In genomic region chr9:68750786-68751185, GRCh38 we compare ENCODE assay signal across 25 cellular contexts. TPM values are rescaled to one million over a fixed set of nuclear protein-coding genes. Genes with fewer than 3 reads are reported as not detected.
DNase-seq lines count a peak whose midpoint lies in the region; ATAC-seq and TF ChIP-seq lines count a peak whose summit lies in the region.
"Had no signal": no experiment of that assay in that cellular context is flagged by ENCODE, and none has a peak within 500 bp of the region (broad histone marks: within the 10 kb centered on the region; RNA-seq: fewer than 3 reads in every experiment).

No MANE protein-coding gene starts in this region.

- TF ChIP-seq CTCF in left lung (IDR thresholded peaks at IDR 0.05), result no peak
- TF ChIP-seq CTCF in type B pancreatic cell (conservative IDR thresholded peaks at IDR 0.05), result no peak

- H3K27me3 ChIP-seq in left lung, result no peaks in the 10 kb centered on the region
- H3K27me3 ChIP-seq: BLaER1, colonic mucosa had no signal

- H3K27ac Mint-ChIP-seq in type B pancreatic cell, result peak overlapping the region; percentile 3
- no peak overlapping the region for H3K27ac Mint-ChIP-seq in naive thymus-derived CD8-positive, alpha-beta T cell
- H3K27ac Mint-ChIP-seq: activated CD8-positive, alpha-beta T cell treated with anti-CD3 and anti-CD28 coated beads for 36 hours; activated naive CD4-positive, alpha-beta T cell treated with anti-CD3 and anti-CD28 coated beads, Interleukin-2, amount 50 U/mL, for 72 hours; T-helper 17 cell had no signal

- no peaks in the 10 kb centered on the region for H3K36me3 ChIP-seq in left lung
- H3K36me3 ChIP-seq: BLaER1, colonic mucosa had no signal

- intact Hi-C loops in left lung (cut with DNase I), result no loop called here

- no peak overlapping the region for H3K4me3 Mint-ChIP-seq in type B pancreatic cell
- H3K4me3 Mint-ChIP-seq in naive thymus-derived CD8-positive, alpha-beta T cell, result no peak overlapping the region
- H3K4me3 Mint-ChIP-seq: activated CD8-positive, alpha-beta T cell treated with anti-CD3 and anti-CD28 coated beads for 36 hours; naive B cell; T-helper 17 cell had no signal

- no peaks in the 10 kb centered on the region for H3K27me3 Mint-ChIP-seq in type B pancreatic cell
- H3K27me3 Mint-ChIP-seq in naive thymus-derived CD8-positive, alpha-beta T cell, result peaks cover 0 to 9% (median 2%) of the 10 kb centered on the region in 5 donors
- H3K27me3 Mint-ChIP-seq: naive B cell had no signal

- H3K27ac ChIP-seq in left lung, result peak overlapping the region in 1 of 2 donors; percentile 29
- H3K27ac ChIP-seq: BLaER1, colonic mucosa, parathyroid adenoma, skin epidermis had no signal

- peak; percentile 71 for DNase-seq in NCI-H1105 treated with DMSO at 0.1 percent for 48 hours (lab: John Stamatoyannopoulos, UW)
- no peak for DNase-seq in NCI-H1105 (lab: John Stamatoyannopoulos, UW)
- DNase-seq in astrocyte of the hippocampus (ENCODE audit: low read depth, low spot score), result peak; percentile 12
- no peak for DNase-seq in left lung
- DNase-seq in type B pancreatic cell (ENCODE audit: extremely low spot score, unreplicated experiment), result no peak
- no peak for DNase-seq in mucosa of gallbladder (ENCODE audit: low spot score)
- no peak for DNase-seq in naive thymus-derived CD8-positive, alpha-beta T cell
- DNase-seq: activated CD8-positive, alpha-beta T cell treated with anti-CD3 and anti-CD28 coated beads for 36 hours; activated T-cell treated with anti-CD3 and anti-CD28 coated beads, Interleukin-2, amount 50 U/mL, for 48 hours; colonic mucosa; hippocampal formation; left cardiac atrium; naive B cell; SHP77; stimulated activated CD4-positive, alpha-beta T cell treated with anti-CD3 and anti-CD28 coated beads, Interleukin-4, amount 100 ng/mL, for 4 hours; substantia nigra; T-helper 17 cell had no signal

- no peaks in the 10 kb centered on the region for H3K9me3 Mint-ChIP-seq in type B pancreatic cell
- no peaks in the 10 kb centered on the region for H3K9me3 Mint-ChIP-seq in naive thymus-derived CD8-positive, alpha-beta T cell
- H3K9me3 Mint-ChIP-seq: activated CD8-positive, alpha-beta T cell treated with anti-CD3 and anti-CD28 coated beads for 36 hours; activated naive CD4-positive, alpha-beta T cell treated with anti-CD3 and anti-CD28 coated beads, Interleukin-2, amount 50 U/mL, for 72 hours; naive B cell had no signal

- no peak overlapping the region for H3K4me3 ChIP-seq in left lung
- H3K4me3 ChIP-seq: BLaER1, colonic mucosa, skin epidermis had no signal

- H3K4me1 ChIP-seq in left lung, result peaks cover 0 to 15% of the 10 kb centered on the region in 2 donors
- H3K4me1 ChIP-seq: parathyroid adenoma had no signal

- peaks cover 32% of the 10 kb centered on the region for H3K4me1 Mint-ChIP-seq in type B pancreatic cell (ENCODE audit: unreplicated experiment)
- H3K4me1 Mint-ChIP-seq in naive thymus-derived CD8-positive, alpha-beta T cell, result peaks cover 0 to 1% (median 0%) of the 10 kb centered on the region in 4 donors

- ATAC-seq in left lung, result peak; percentile 15
- no peak for ATAC-seq in naive thymus-derived CD8-positive, alpha-beta T cell
- ATAC-seq in GM21526 (IDR thresholded peaks at IDR 0.05; ENCODE audit: low FRiP score, unreplicated experiment), result no peak
- ATAC-seq: activated CD8-positive, alpha-beta T cell treated with anti-CD3 and anti-CD28 coated beads for 36 hours; activated naive CD4-positive, alpha-beta T cell treated with anti-CD3 and anti-CD28 coated beads, Interleukin-2, amount 50 U/mL, for 72 hours; T-helper 17 cell had no signal

- POLR2A ChIA-PET in naive thymus-derived CD8-positive, alpha-beta T cell (lab: Charles Lee), result no interaction called here

- H3K9me3 ChIP-seq in left lung, result no peaks in the 10 kb centered on the region
- H3K9me3 ChIP-seq: BLaER1, colonic mucosa had no signal

- H3K36me3 Mint-ChIP-seq in type B pancreatic cell, result no peaks in the 10 kb centered on the region
- H3K36me3 Mint-ChIP-seq in naive thymus-derived CD8-positive, alpha-beta T cell, result no peaks in the 10 kb centered on the region
- H3K36me3 Mint-ChIP-seq: activated naive CD4-positive, alpha-beta T cell treated with anti-CD3 and anti-CD28 coated beads, Interleukin-2, amount 50 U/mL, for 72 hours had no signal

RNA-seq across cellular contexts. Expression of gene PIP5K1B, which starts 45.7 kb away (rescaled TPM):
- total RNA-seq in left lung (10 to 100 TPM; 24.8 to 31.0 TPM), type B pancreatic cell (ENCODE audit: low replicate concordance) (9.8 and 19.4 TPM in 2 replicates), mucosa of gallbladder (14.0 TPM)
- 1 to 10 TPM in 1 of 2 experiments, under 1 TPM in 1; 0.47 to 1.2 TPM for total RNA-seq in naive thymus-derived CD8-positive, alpha-beta T cell
- polyA plus RNA-seq in naive thymus-derived CD8-positive, alpha-beta T cell, result under 1 TPM in 1 of 3 donors, not detected in 2; 0.18 TPM
- total RNA-seq: A172, H4, M059J had no signal

Comparison
In these comparisons a context has a peak if more than half of its experiments do, and no peak if none do; other contexts are left out.
1. DNase-seq: peak in NCI-H1105 treated with DMSO at 0.1 percent for 48 hours (single experiment) and astrocyte of the hippocampus (single experiment); none in NCI-H1105 (single experiment), left lung (0 of 2), type B pancreatic cell (single experiment), mucosa of gallbladder (single experiment) and naive thymus-derived CD8-positive, alpha-beta T cell (0 of 10).